In the genomic region with DNA sequence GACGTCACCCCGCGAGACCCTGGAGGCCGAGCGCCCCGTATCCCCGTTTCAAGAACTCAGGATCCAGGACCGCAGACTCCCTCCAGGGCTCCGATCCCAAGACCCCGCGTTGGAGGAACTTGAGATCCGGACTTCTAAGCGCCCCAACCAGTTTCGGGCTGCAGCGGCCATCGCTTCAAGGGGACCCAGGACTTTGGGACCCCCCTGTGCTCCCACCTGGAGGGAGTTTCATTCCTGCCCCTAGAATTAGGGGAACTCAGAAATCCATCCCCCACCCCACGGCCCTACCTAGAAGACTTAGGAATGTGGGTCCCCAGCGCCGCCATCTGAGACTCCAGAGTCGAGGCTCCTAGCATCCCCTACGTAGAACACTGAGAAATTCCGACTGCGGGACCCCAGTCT, we compare ENCODE assay signal across 8 cellular contexts. TPM values are rescaled to one million over a fixed set of nuclear protein-coding genes. Genes with fewer than 3 reads are reported as not detected.
A peak's percentile ranks its signal among the peaks of the same experiment; 100 is the strongest.
DNase-seq lines count a peak whose midpoint lies in the region; ATAC-seq and TF ChIP-seq lines count a peak whose summit lies in the region.

No MANE protein-coding gene starts in this region.

- H3K9me3 Mint-ChIP-seq in CD14-positive monocyte: peaks cover 6 to 18% (median 11%) of the 10 kb centered on the region in 7 donors

- peak overlapping the region; percentile 40 for H2AFZ ChIP-seq in neural cell (ENCODE audit: low read depth, low read length)

- no peaks in the 10 kb centered on the region for H4K20me1 ChIP-seq in neural cell (ENCODE audit: insufficient read depth)

- H3K36me3 ChIP-seq in duodenal mucosa (ENCODE audit: control insufficient read depth in 1 of 2, insufficient read depth in 2 of 2, low read length in 2 of 2) (peaks cover 11% of the 10 kb centered on the region in 2 donors), neural cell (ENCODE audit: insufficient read depth, low read length) (no peaks in the 10 kb centered on the region)

- H3K4me2 ChIP-seq in neural cell (ENCODE audit: low read length): peak overlapping the region; percentile 48

- peaks cover 0 to 4% of the 10 kb centered on the region in 2 donors for H3K27me3 ChIP-seq in duodenal mucosa (ENCODE audit: control insufficient read depth in 1 of 2, insufficient read depth in 2 of 2, low read length in 2 of 2)
- H3K27me3 ChIP-seq in neural cell (ENCODE audit: insufficient read depth, low read depth, low read length): peaks cover 28% of the 10 kb centered on the region

- DNase-seq in CD14-positive monocyte (ENCODE audit: low spot score): no peak
- DNase-seq in NB4 (ENCODE audit: low read depth): no peak
- no peak for DNase-seq in effector CD4-positive, alpha-beta T cell
- no peak for DNase-seq in GF-D8 (lab: John Stamatoyannopoulos, UW)
- DNase-seq in HT-29 (ENCODE audit: low spot score): no peak

- no peak for TF ChIP-seq RAD21 in neural cell (conservative IDR thresholded peaks at IDR 0.05)

- peaks cover 27% of the 10 kb centered on the region for H3K79me2 ChIP-seq in neural cell (replicated peaks; ENCODE audit: insufficient read depth, low read length)

- H3K9ac ChIP-seq in duodenal mucosa (ENCODE audit: low read depth in 1 of 2, low read length in 2 of 2): peak overlapping the region; percentile 76 to 80
- H3K9ac ChIP-seq in neural cell (ENCODE audit: low read length): peak overlapping the region; percentile 100

- H3K27ac Mint-ChIP-seq in CD14-positive monocyte: peak overlapping the region; percentile 59 to 100 (median 80)

- no peak for ATAC-seq in GM21526 (IDR thresholded peaks at IDR 0.05; ENCODE audit: low FRiP score, unreplicated experiment)

- TF ChIP-seq POLR2A in NB4 (IDR thresholded peaks at IDR 0.05; ENCODE audit: extremely low read depth, insufficient read length): no peak

- peaks cover 28% of the 10 kb centered on the region for H3K4me1 Mint-ChIP-seq in CD14-positive monocyte

- H3K4me3 Mint-ChIP-seq in CD14-positive monocyte: peak overlapping the region; percentile 91 to 99

- H3K36me3 Mint-ChIP-seq in CD14-positive monocyte: peaks cover 32 to 50% of the 10 kb centered on the region in 2 donors

- peaks cover 2 to 35% (median 10%) of the 10 kb centered on the region in 3 donors for H3K27me3 Mint-ChIP-seq in CD14-positive monocyte (ENCODE audit: low read depth in 3 of 3)

- H3K9me2 ChIP-seq in neural cell (ENCODE audit: insufficient read depth, low read length): no peaks in the 10 kb centered on the region

- H3K27ac ChIP-seq in duodenal mucosa (ENCODE audit: low read depth, low read length) (peak overlapping the region; percentile 91), neural cell (ENCODE audit: low read length) (peak overlapping the region; percentile 99)

- H3K9me3 ChIP-seq in duodenal mucosa (ENCODE audit: control insufficient read depth in 1 of 2, low read length in 2 of 2) (no peaks in the 10 kb centered on the region), neural cell (ENCODE audit: low read length) (no peaks in the 10 kb centered on the region)

- peaks cover 21 to 22% of the 10 kb centered on the region in 2 donors for H3K4me1 ChIP-seq in duodenal mucosa (ENCODE audit: control insufficient read depth in 1 of 2, insufficient read depth in 2 of 2, low read length in 2 of 2)

- intact Hi-C loops in CD14-positive monocyte (cut with micrococcal nuclease): loop anchor here (2.0 kb wide), 2 partner anchors 14 to 18 kb away; no protein-coding TSS in a partner anchor

- H3K4me3 ChIP-seq in NB4 (ENCODE audit: low read depth, low read length) (peak overlapping the region; percentile 65), duodenal mucosa (ENCODE audit: low read depth in 1 of 2, low read length in 2 of 2) (peak overlapping the region; percentile 71 to 83), neural cell (ENCODE audit: low read length) (peak overlapping the region; percentile 89)

- TF ChIP-seq CTCF in CD14-positive monocyte (IDR thresholded peaks at IDR 0.05): peak; percentile 49
- no peak for TF ChIP-seq CTCF in NB4 (IDR thresholded peaks at IDR 0.05; ENCODE audit: low read depth, low read length)
- TF ChIP-seq CTCF in neural cell (IDR thresholded peaks at IDR 0.05; ENCODE audit: poor library complexity, severe bottlenecking): no peak

- no peaks in the 10 kb centered on the region for H3F3A ChIP-seq in neural cell (ENCODE audit: insufficient read depth, low read length, poor library complexity, severe bottlenecking)

- TF ChIP-seq EP300 in neural cell (conservative IDR thresholded peaks at IDR 0.05; ENCODE audit: poor library complexity, severe bottlenecking): no peak

TF ChIP-seq in neural cell, 6 proteins besides CTCF, POLR2A, EP300 and RAD21:
- TF ChIP-seq SMC3 (conservative IDR thresholded peaks at IDR 0.05; ENCODE audit: poor library complexity) (peak; percentile 58), MXI1 (conservative IDR thresholded peaks at IDR 0.05; ENCODE audit: poor library complexity, severe bottlenecking) (no peak), EZH2 (IDR thresholded peaks at IDR 0.05; ENCODE audit: borderline replicate concordance, insufficient read depth, low read length, poor library complexity, severe bottlenecking) (no peak), TAF1 (IDR thresholded peaks at IDR 0.05; ENCODE audit: low read depth) (peak; percentile 28), POLR2AphosphoS5 (IDR thresholded peaks at IDR 0.05) (no peak)
- TF ChIP-seq, protein P1, sequence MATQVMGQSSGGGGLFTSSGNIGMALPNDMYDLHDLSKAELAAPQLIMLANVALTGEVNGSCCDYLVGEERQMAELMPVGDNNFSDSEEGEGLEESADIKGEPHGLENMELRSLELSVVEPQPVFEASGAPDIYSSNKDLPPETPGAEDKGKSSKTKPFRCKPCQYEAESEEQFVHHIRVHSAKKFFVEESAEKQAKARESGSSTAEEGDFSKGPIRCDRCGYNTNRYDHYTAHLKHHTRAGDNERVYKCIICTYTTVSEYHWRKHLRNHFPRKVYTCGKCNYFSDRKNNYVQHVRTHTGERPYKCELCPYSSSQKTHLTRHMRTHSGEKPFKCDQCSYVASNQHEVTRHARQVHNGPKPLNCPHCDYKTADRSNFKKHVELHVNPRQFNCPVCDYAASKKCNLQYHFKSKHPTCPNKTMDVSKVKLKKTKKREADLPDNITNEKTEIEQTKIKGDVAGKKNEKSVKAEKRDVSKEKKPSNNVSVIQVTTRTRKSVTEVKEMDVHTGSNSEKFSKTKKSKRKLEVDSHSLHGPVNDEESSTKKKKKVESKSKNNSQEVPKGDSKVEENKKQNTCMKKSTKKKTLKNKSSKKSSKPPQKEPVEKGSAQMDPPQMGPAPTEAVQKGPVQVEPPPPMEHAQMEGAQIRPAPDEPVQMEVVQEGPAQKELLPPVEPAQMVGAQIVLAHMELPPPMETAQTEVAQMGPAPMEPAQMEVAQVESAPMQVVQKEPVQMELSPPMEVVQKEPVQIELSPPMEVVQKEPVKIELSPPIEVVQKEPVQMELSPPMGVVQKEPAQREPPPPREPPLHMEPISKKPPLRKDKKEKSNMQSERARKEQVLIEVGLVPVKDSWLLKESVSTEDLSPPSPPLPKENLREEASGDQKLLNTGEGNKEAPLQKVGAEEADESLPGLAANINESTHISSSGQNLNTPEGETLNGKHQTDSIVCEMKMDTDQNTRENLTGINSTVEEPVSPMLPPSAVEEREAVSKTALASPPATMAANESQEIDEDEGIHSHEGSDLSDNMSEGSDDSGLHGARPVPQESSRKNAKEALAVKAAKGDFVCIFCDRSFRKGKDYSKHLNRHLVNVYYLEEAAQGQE (IDR thresholded peaks at IDR 0.05; ENCODE audit: borderline replicate concordance): peak; percentile 7
TF ChIP-seq in neural cell: peak in this region for 3.

RNA-seq across cellular contexts. Expression of a gene that starts 0.4 kb away (rescaled TPM):
- polyA plus RNA-seq in CD14-positive monocyte (1 to 10 TPM in 1 of 2 donors, under 1 TPM in 1; 0.73 to 1.2 TPM), neural cell (14.3 and 23.2 TPM in 2 replicates)
- 52.1 and 58.4 TPM in 2 replicates for polyA minus RNA-seq in neural cell
- total RNA-seq in HT-29 (2014; rRNA removed; shearing (Covaris generic)): 51.0 and 61.2 TPM in 2 replicates

RNA-seq across cellular contexts. Expression of a gene that starts 6.2 kb away (rescaled TPM):
- polyA plus RNA-seq in CD14-positive monocyte: 100 to 1,000 TPM; 473 to 632 TPM
- polyA plus RNA-seq in neural cell: 0.34 TPM in 1 of 2 replicates, not detected in the other
- 0.24 and 0.35 TPM in 2 replicates for polyA minus RNA-seq in neural cell
- 124 and 131 TPM in 2 replicates for total RNA-seq in HT-29 (2014; rRNA removed; shearing (Covaris generic))

RNA-seq across cellular contexts. Expression of a gene that starts 21.7 kb away (rescaled TPM):
- 10 to 100 TPM; 37.0 to 38.2 TPM for polyA plus RNA-seq in CD14-positive monocyte
- polyA plus RNA-seq in neural cell: 39.5 and 52.1 TPM in 2 replicates
- polyA minus RNA-seq in neural cell: 23.4 and 28.2 TPM in 2 replicates
- total RNA-seq in HT-29 (2014; rRNA removed; shearing (Covaris generic)): 59.7 and 64.3 TPM in 2 replicates

RNA-seq across cellular contexts. Expression of a gene that starts 22.0 kb away (rescaled TPM):
- polyA plus RNA-seq in CD14-positive monocyte: 10 to 100 TPM; 22.7 to 25.2 TPM
- polyA plus RNA-seq in neural cell: 37.3 and 67.2 TPM in 2 replicates
- 31.1 and 35.8 TPM in 2 replicates for polyA minus RNA-seq in neural cell
- total RNA-seq in HT-29 (2014; rRNA removed; shearing (Covaris generic)): 109 and 115 TPM in 2 replicates

RNA-seq across cellular contexts. Expression of a gene that starts 22.9 kb away (rescaled TPM):
- polyA plus RNA-seq in CD14-positive monocyte (1,000 to 10,000 TPM in 1 of 2 donors, 100 to 1,000 TPM in 1; 689 to 1,038 TPM), neural cell (22.6 and 31.0 TPM in 2 replicates)
- 24.6 and 24.7 TPM in 2 replicates for polyA minus RNA-seq in neural cell
- 798 and 1,020 TPM in 2 replicates for total RNA-seq in HT-29 (2014; rRNA removed; shearing (Covaris generic))

Comparison
In these comparisons a context has a peak if more than half of its experiments do, and no peak if none do; other contexts are left out.
1. RNA of a gene that starts 6.2 kb away (polyA plus RNA-seq): 473 to 632 TPM in CD14-positive monocyte; 0.34 TPM in neural cell; every median in the first group is over 100 times any median in the second.
2. Peak in every context shown above with its lines, with median percentiles within 50 percentile points of each other: H3K4me3 ChIP-seq.